In the genomic region with DNA sequence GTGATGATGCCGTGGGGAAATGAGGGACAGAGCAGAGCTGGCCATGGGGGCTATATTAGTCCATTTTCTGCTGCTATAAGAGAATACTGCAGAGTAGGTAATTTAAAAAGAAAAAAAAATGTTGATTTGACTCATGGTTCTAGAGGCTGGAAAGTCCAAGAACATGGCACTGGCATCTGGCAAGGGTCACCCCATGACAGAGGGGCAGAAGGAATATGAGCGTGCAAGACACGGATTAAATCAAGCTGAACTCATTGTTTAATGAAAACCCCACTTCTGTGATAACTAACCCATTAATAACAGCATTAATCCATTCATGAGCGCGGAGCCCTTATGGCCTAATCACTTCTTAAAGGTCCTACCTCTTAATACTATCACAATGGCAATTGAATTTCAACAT, we compare ENCODE assay signal across 34 cellular contexts.
"Had no signal": no experiment of that assay in that cellular context is flagged by ENCODE, and none has a peak within 500 bp of the region (broad histone marks: within the 10 kb centered on the region; RNA-seq: fewer than 3 reads in every experiment).

No MANE protein-coding gene starts in this region.

- H3K9ac ChIP-seq: KMS-11 had no signal

- H3K36me3 ChIP-seq: MG63 had no signal

- DNase-seq: Karpas-422, Kasumi-1, MG63, MM.1S, MV-4-11, NCI-H1048, NCI-H1092, NCI-H1092 treated with DMSO at 0.1 percent for 48 hours, NCI-H1105, NCI-H1105 treated with DMSO at 0.1 percent for 48 hours, NCI-H1417, NCI-H1417 treated with DMSO at 0.1 percent for 48 hours, NCI-H1436, NCI-H1436 treated with DMSO at 0.1 percent for 48 hours, NCI-H146, NCI-H1694, NCI-H1694 treated with DMSO at 0.1 percent for 48 hours, NCI-H187, NCI-H187 treated with DMSO at 0.1 percent for 48 hours, NCI-H1930, NCI-H2029, NCI-H2029 treated with DMSO at 0.1 percent for 48 hours, NCI-H2081, NCI-H2081 treated with DMSO at 0.1 percent for 48 hours, NCI-H2107, NCI-H2227 treated with DMSO at 0.1 percent for 48 hours, NCI-H226, NCI-H345, NCI-H446, NCI-H446 treated with DMSO at 0.1 percent for 48 hours, NCI-H510A, NCI-H510A treated with DMSO at 0.1 percent for 48 hours, NCI-H524 treated with DMSO at 0.1 percent for 48 hours had no signal

- H3K4me2 ChIP-seq: KMS-11 had no signal

- H3K4me3 ChIP-seq: MG63 had no signal

- H3K27ac ChIP-seq: KMS-11 had no signal

- H3K27me3 ChIP-seq: MG63 had no signal

- H3K9me3 ChIP-seq: MG63 had no signal
